ENCODE assay signal across 22 cellular contexts in the genomic region with DNA sequence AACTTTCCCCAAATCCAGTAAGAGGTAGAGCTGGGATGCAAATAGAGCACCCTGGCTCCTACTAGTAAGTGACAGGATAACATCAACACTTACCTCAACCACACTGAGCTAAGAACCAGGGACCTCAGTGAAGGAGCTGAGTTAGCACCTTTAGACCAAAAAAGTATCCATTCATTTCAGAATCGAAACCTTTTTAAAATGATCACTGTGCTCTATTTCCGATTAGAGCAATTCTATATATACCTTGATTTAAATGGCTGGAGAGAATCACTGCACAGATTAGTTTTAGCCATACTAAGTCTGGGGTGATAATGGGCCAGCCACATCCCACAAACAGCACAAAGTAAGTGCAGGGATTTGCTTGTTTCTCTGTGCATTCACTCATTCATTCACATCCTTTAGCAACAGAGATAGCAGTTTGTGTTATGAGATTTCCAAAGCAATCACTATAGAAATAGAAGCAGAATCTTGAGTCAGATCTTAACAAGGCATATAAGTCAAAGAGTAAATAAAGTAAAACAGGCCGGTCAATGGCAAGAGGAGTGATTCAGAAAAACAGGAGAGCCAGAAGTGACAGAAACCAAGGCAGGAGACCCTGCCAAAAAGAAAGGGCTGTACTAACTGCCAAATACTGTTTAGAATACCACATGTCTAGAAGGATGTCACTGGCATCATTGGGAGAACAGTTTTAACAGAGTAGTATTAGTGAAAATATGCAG.
DNase-seq lines count a peak whose midpoint lies in the region; ATAC-seq, FAIRE-seq and TF ChIP-seq lines count a peak whose summit lies in the region.
"Had no signal": no experiment of that assay in that cellular context is flagged by ENCODE, and none has a peak within 500 bp of the region (broad histone marks: within the 10 kb centered on the region; RNA-seq: fewer than 3 reads in every experiment).

No MANE protein-coding gene starts in this region.

- H3K9me3 ChIP-seq in fibroblast of lung (ENCODE audit: control insufficient read depth, insufficient read depth, low read depth, low read length) = no peaks in the 10 kb centered on the region
- H3K9me3 ChIP-seq in transverse colon = no peaks in the 10 kb centered on the region
- no peaks in the 10 kb centered on the region for H3K9me3 ChIP-seq in OCI-LY7 (ENCODE audit: low read length)

- no peaks in the 10 kb centered on the region for H3K36me3 Mint-ChIP-seq in activated T-helper 17 cell treated with anti-CD3 and anti-CD28 coated beads, Interleukin-2, amount 50 U/mL, for 72 hours (ENCODE audit: low read depth)
- H3K36me3 Mint-ChIP-seq: activated naive CD8-positive, alpha-beta T cell had no signal

- POLR2A ChIA-PET in OCI-LY7 (lab: Charles Lee) = no interaction called here

- 53 to 81% methylated on average over 3 of the region's 3 CpGs for WGBS in transverse colon (ENCODE audit: low coverage in 1 of 2), 2 donors

- no peak for TF ChIP-seq EP300 in transverse colon (IDR thresholded peaks at IDR 0.05; ENCODE audit: low read depth)

- FAIRE-seq in D721Med (lab: Jason Lieb, UNC) = no peak
- FAIRE-seq: GM18507, urothelium cell line had no signal

- no peaks in the 10 kb centered on the region for H3K4me1 Mint-ChIP-seq in activated T-helper 17 cell treated with anti-CD3 and anti-CD28 coated beads, Interleukin-2, amount 50 U/mL, for 72 hours
- H3K4me1 Mint-ChIP-seq: naive B cell had no signal

- H3K79me2 ChIP-seq in fibroblast of lung (ENCODE audit: control insufficient read depth, insufficient read depth, low read length) (no peaks in the 10 kb centered on the region), OCI-LY7 (ENCODE audit: insufficient read depth, low read depth, low read length) (no peaks in the 10 kb centered on the region)

- in situ Hi-C loops in transverse colon (cut with MboI; ENCODE audit: low pct_ligation_motif_present in 1 of 4, low pct_unique_long_range_greater_than_20kb in 1 of 4, low sequenced_read_pairs in 3 of 4) = no loop called here

- no peak overlapping the region for H2AFZ ChIP-seq in fibroblast of lung (ENCODE audit: low read length)
- H2AFZ ChIP-seq in OCI-LY7 (ENCODE audit: low read length) = no peak overlapping the region

- DNase-seq in fibroblast of lung (ENCODE audit: low read depth in 2 of 2) = peak; percentile 25 to 64
- DNase-seq in transverse colon = no peak
- DNase-seq in D721Med (ENCODE audit: insufficient read length, low spot score) = no peak
- DNase-seq in OCI-LY7 (ENCODE audit: low spot score) = no peak
- no peak for DNase-seq in iPS-NIHi11 (ENCODE audit: low spot score)
- DNase-seq: activated CD8-positive, alpha-beta memory T cell treated with anti-CD3 and anti-CD28 coated beads, Interleukin-2, amount 50 U/mL, for 4 hours; GDM1; kidney glomerular epithelial cell; naive B cell; NCI-H226; retina; stimulated activated CD4-positive, alpha-beta T cell treated with anti-CD3 and anti-CD28 coated beads, Interleukin-2, amount 100 ng/mL, for 24 hours; T-helper 1 cell had no signal

- CTCF ChIA-PET in OCI-LY7 (lab: Charles Lee; ENCODE audit: unreplicated experiment) = no interaction called here

- H3K27ac Mint-ChIP-seq in activated T-helper 17 cell treated with anti-CD3 and anti-CD28 coated beads, Interleukin-2, amount 50 U/mL, for 72 hours = no peak overlapping the region
- H3K27ac Mint-ChIP-seq: activated naive CD8-positive, alpha-beta T cell; dendritic cell treated with granulocyte-macrophage colony-stimulating factor and Interleukin-4, amounts not matched to agents 40 ng/mL and 50 ng/mL, for 4 days had no signal

- TF ChIP-seq POLR2A in transverse colon (IDR thresholded peaks at IDR 0.05) = no peak

- H3K4me2 ChIP-seq in fibroblast of lung (ENCODE audit: extremely low read depth, insufficient read depth, low read length) (peak overlapping the region; percentile 58), OCI-LY7 (ENCODE audit: low read length) (no peak overlapping the region)

- H3K4me1 ChIP-seq in fibroblast of lung (ENCODE audit: control insufficient read depth, extremely low read depth, insufficient read depth, low read length) (peaks cover 13% of the 10 kb centered on the region), transverse colon (peaks cover 0 to 5% (median 0%) of the 10 kb centered on the region in 4 donors), OCI-LY7 (ENCODE audit: insufficient read depth, low read length, poor library complexity, severe bottlenecking) (no peaks in the 10 kb centered on the region)

- H3K27me3 Mint-ChIP-seq in activated T-helper 17 cell treated with anti-CD3 and anti-CD28 coated beads, Interleukin-2, amount 50 U/mL, for 72 hours = peaks cover 14% of the 10 kb centered on the region
- H3K27me3 Mint-ChIP-seq: activated naive CD8-positive, alpha-beta T cell; dendritic cell treated with granulocyte-macrophage colony-stimulating factor and Interleukin-4, amounts not matched to agents 40 ng/mL and 50 ng/mL, for 4 days; naive B cell had no signal

- H3K9me2 ChIP-seq in OCI-LY7 (ENCODE audit: insufficient read depth, low read length) = no peaks in the 10 kb centered on the region

- intact Hi-C loops in transverse colon (cut with DNase I; ENCODE audit: low total_unique reads) (no loop called here), OCI-LY7 (cut with micrococcal nuclease; ENCODE audit: unreplicated experiment) (no loop called here)

- H3K27ac ChIP-seq in fibroblast of lung (ENCODE audit: insufficient read depth, low read length) (peak overlapping the region; percentile 76), transverse colon (peak overlapping the region in 3 of 4 donors; percentile 21 to 38 (median 36)), OCI-LY7 (ENCODE audit: low read depth, low read length, poor library complexity, severe bottlenecking) (no peak overlapping the region)
- H3K27ac ChIP-seq: C4-2B had no signal

- BruUV-seq in OCI-LY7 (replicated peaks; lab: Mats Ljungman, UMichigan) = no TSS peak

- H3K4me3 ChIP-seq in fibroblast of lung (replicated peaks in 1 of 4; ENCODE audit: control extremely low read depth in 1 of 4, insufficient read depth in 1 of 4, low read depth in 3 of 4, low read length in 4 of 4) (no peak overlapping the region), transverse colon (no peak overlapping the region), OCI-LY7 (ENCODE audit: low read depth, low read length, poor library complexity, severe bottlenecking) (no peak overlapping the region)

- H3K9me3 Mint-ChIP-seq in activated T-helper 17 cell treated with anti-CD3 and anti-CD28 coated beads, Interleukin-2, amount 50 U/mL, for 72 hours = no peaks in the 10 kb centered on the region
- H3K9me3 Mint-ChIP-seq: dendritic cell treated with granulocyte-macrophage colony-stimulating factor and Interleukin-4, amounts not matched to agents 40 ng/mL and 50 ng/mL, for 4 days; naive B cell had no signal

- no peaks in the 10 kb centered on the region for H3K27me3 ChIP-seq in fibroblast of lung (ENCODE audit: control insufficient read depth, insufficient read depth, low read length)
- H3K27me3 ChIP-seq in transverse colon = no peaks in the 10 kb centered on the region

- no peak overlapping the region for H3K4me3 Mint-ChIP-seq in activated T-helper 17 cell treated with anti-CD3 and anti-CD28 coated beads, Interleukin-2, amount 50 U/mL, for 72 hours
- H3K4me3 Mint-ChIP-seq: activated naive CD8-positive, alpha-beta T cell; dendritic cell treated with granulocyte-macrophage colony-stimulating factor and Interleukin-4, amounts not matched to agents 40 ng/mL and 50 ng/mL, for 4 days; naive B cell had no signal

- no peak for TF ChIP-seq CTCF in fibroblast of lung (conservative IDR thresholded peaks at IDR 0.05 in 1 of 2, IDR thresholded peaks at IDR 0.05 in 1 of 2; ENCODE audit: low read depth in 1 of 2, low read length in 2 of 2)
- TF ChIP-seq CTCF in transverse colon (IDR thresholded peaks at IDR 0.05) = no peak
- no peak for TF ChIP-seq CTCF in D721Med (IDR thresholded peaks at IDR 0.05; ENCODE audit: insufficient read depth, missing control alignments)
- no peak for TF ChIP-seq CTCF in OCI-LY7 (conservative IDR thresholded peaks at IDR 0.05; ENCODE audit: low read length)

- H3K36me3 ChIP-seq in fibroblast of lung (ENCODE audit: control insufficient read depth, insufficient read depth, low read length) = peaks cover 13% of the 10 kb centered on the region
- peaks cover 0 to 32% (median 4%) of the 10 kb centered on the region in 4 donors for H3K36me3 ChIP-seq in transverse colon
- H3K36me3 ChIP-seq in OCI-LY7 (ENCODE audit: insufficient read depth, low read length) = no peaks in the 10 kb centered on the region

- H4K20me1 ChIP-seq in fibroblast of lung (ENCODE audit: control insufficient read depth, extremely low read depth, insufficient read depth, low read length) (no peaks in the 10 kb centered on the region), OCI-LY7 (ENCODE audit: insufficient read depth, low read length) (no peaks in the 10 kb centered on the region)

- peak; percentile 80 for ATAC-seq in GM18867 (IDR thresholded peaks at IDR 0.05; ENCODE audit: unreplicated experiment)
- ATAC-seq in SK-N-SH treated with all-trans-retinoic acid at 6 μM for 48 hours = peak; percentile 70; the same call in 2 of the 3 replicates
- ATAC-seq in activated T-helper 17 cell treated with anti-CD3 and anti-CD28 coated beads, Interleukin-2, amount 50 U/mL, for 72 hours (replicated peaks) = no peak
- ATAC-seq: activated CD4-positive, CD25-positive, alpha-beta regulatory T cell treated with anti-CD3 and anti-CD28 coated beads, Interleukin-2, amount 50 U/mL, for 24 hours had no signal

- H3K9ac ChIP-seq in fibroblast of lung (ENCODE audit: insufficient read depth, low read length) = no peak overlapping the region

TF ChIP-seq in SK-N-SH treated with all-trans-retinoic acid at 6 μM for 48 hours, 23 proteins besides CTCF, POLR2A, EP300 and RAD21 (continues in another document):
- no peak for TF ChIP-seq CREB5 (CRISPR knock-in tag; IDR thresholded peaks at IDR 0.05; ENCODE audit: low read depth)
- no peak for TF ChIP-seq BACH2 (CRISPR knock-in tag; IDR thresholded peaks at IDR 0.05; ENCODE audit: borderline replicate concordance)
- no peak for TF ChIP-seq ARNTL (CRISPR knock-in tag; IDR thresholded peaks at IDR 0.05; ENCODE audit: borderline replicate concordance, low read depth)
- no peak for TF ChIP-seq ZNF70 (CRISPR knock-in tag; IDR thresholded peaks at IDR 0.05)

Comparison
In these comparisons a context has a peak if more than half of its experiments do, and no peak if none do; other contexts are left out.
1. DNase-seq: peak in fibroblast of lung (2 of 2); none in transverse colon (single experiment), D721Med (single experiment), OCI-LY7 (single experiment) and iPS-NIHi11 (single experiment).